Comparison of ENCODE assay signal across 8 cellular contexts in genomic region chr11:118263694-118264567, GRCh38. TPM values are rescaled to one million over a fixed set of nuclear protein-coding genes. Genes with fewer than 3 reads are reported as not detected.
DNase-seq lines count a peak whose midpoint lies in the region; ATAC-seq lines count a peak whose summit lies in the region.

Gene MPZL2 (minus strand): TSS chr11:118264297. CDS start chr11:118264153, 144 bp downstream.

- peaks cover 65% of the 10 kb centered on the region for H3K4me1 Mint-ChIP-seq in activated CD8-positive, alpha-beta T cell treated with anti-CD3 and anti-CD28 coated beads, Interleukin-2, amount 10 ng/mL, durations not matched to agents 7 days and 5 days (ENCODE audit: low read depth)

- intact Hi-C loops in left cardiac atrium (cut with DNase I): no loop called here

- H3K27ac Mint-ChIP-seq in activated CD8-positive, alpha-beta T cell treated with anti-CD3 and anti-CD28 coated beads, Interleukin-2, amount 10 ng/mL, durations not matched to agents 7 days and 5 days: peak within 1 kb of the TSS; percentile 23

- H3K36me3 Mint-ChIP-seq in activated CD8-positive, alpha-beta T cell treated with anti-CD3 and anti-CD28 coated beads, Interleukin-2, amount 10 ng/mL, durations not matched to agents 7 days and 5 days (ENCODE audit: low read depth): peaks cover 29% of the 10 kb centered on the region

- DNase-seq in activated naive CD4-positive, alpha-beta T cell treated with Interleukin-2 at 50 U/mL for 16 hours: peak; percentile 23
- no peak for DNase-seq in activated naive CD4-positive, alpha-beta T cell (lab: John Stamatoyannopoulos, UW)
- DNase-seq in activated CD8-positive, alpha-beta T cell treated with anti-CD3 and anti-CD28 coated beads, Interleukin-2, amount 10 ng/mL, durations not matched to agents 7 days and 5 days: peak; percentile 55
- DNase-seq in left cardiac atrium (peak; percentile 49), renal cortical epithelial cell (ENCODE audit: low read depth) (peak; percentile 66), GM19238 (ENCODE audit: insufficient read length, low spot score) (no peak), NCI-H1694 (lab: John Stamatoyannopoulos, UW) (no peak)

- CTCF ChIA-PET in activated CD8-positive, alpha-beta T cell treated with anti-CD3 and anti-CD28 coated beads, Interleukin-2, amount 10 ng/mL, durations not matched to agents 7 days and 5 days (lab: Charles Lee): interaction anchor here (1.0 to 6.2 kb wide), 12 partner anchors 10 to 144 kb away, joined by 3 to 46 read pairs (median 8); partner anchors contain the start of genes CD3E and MPZL3

- no peaks in the 10 kb centered on the region for H3K9me3 Mint-ChIP-seq in activated CD8-positive, alpha-beta T cell treated with anti-CD3 and anti-CD28 coated beads, Interleukin-2, amount 10 ng/mL, durations not matched to agents 7 days and 5 days (ENCODE audit: insufficient read depth)

- peaks cover 3% of the 10 kb centered on the region for H3K27me3 Mint-ChIP-seq in activated CD8-positive, alpha-beta T cell treated with anti-CD3 and anti-CD28 coated beads, Interleukin-2, amount 10 ng/mL, durations not matched to agents 7 days and 5 days (ENCODE audit: low read depth)

- H3K4me3 Mint-ChIP-seq in activated CD8-positive, alpha-beta T cell treated with anti-CD3 and anti-CD28 coated beads, Interleukin-2, amount 10 ng/mL, durations not matched to agents 7 days and 5 days: peak within 1 kb of the TSS; percentile 77

- ATAC-seq in activated CD8-positive, alpha-beta T cell treated with anti-CD3 and anti-CD28 coated beads, Interleukin-2, amount 10 ng/mL, durations not matched to agents 7 days and 5 days: peak; percentile 73
- ATAC-seq in left cardiac atrium (peak; percentile 67 to 82), GM19023 (IDR thresholded peaks at IDR 0.05; ENCODE audit: unreplicated experiment) (no peak)

- POLR2A ChIA-PET in activated CD8-positive, alpha-beta T cell treated with anti-CD3 and anti-CD28 coated beads, Interleukin-2, amount 10 ng/mL, durations not matched to agents 7 days and 5 days (lab: Charles Lee): interaction anchor here (1.0 to 1.7 kb wide), 3 partner anchors 23 to 47 kb away, joined by 3 to 4 read pairs (median 3); no protein-coding TSS in a partner anchor

RNA-seq across cellular contexts. Expression of gene MPZL2, which starts in this region (rescaled TPM):
- total RNA-seq in activated CD8-positive, alpha-beta T cell treated with anti-CD3 and anti-CD28 coated beads, Interleukin-2, amount 10 ng/mL, durations not matched to agents 7 days and 5 days: 10 to 100 TPM; 11.7 to 12.2 TPM
- total RNA-seq in left cardiac atrium (10 to 100 TPM; 11.6 to 47.8 TPM), renal cortical epithelial cell (28.6 and 53.3 TPM in 2 replicates)

Comparison
In these comparisons a context has a peak if more than half of its experiments do, and no peak if none do; other contexts are left out.
1. DNase-seq: peak in activated naive CD4-positive, alpha-beta T cell treated with Interleukin-2 at 50 U/mL for 16 hours (single experiment), activated CD8-positive, alpha-beta T cell treated with anti-CD3 and anti-CD28 coated beads, Interleukin-2, amount 10 ng/mL, durations not matched to agents 7 days and 5 days (single experiment), left cardiac atrium (single experiment) and renal cortical epithelial cell (single experiment); none in activated naive CD4-positive, alpha-beta T cell (0 of 4), GM19238 (single experiment) and NCI-H1694 (single experiment).